Comparison of ENCODE assay signal across 10 cellular contexts in the genomic region with DNA sequence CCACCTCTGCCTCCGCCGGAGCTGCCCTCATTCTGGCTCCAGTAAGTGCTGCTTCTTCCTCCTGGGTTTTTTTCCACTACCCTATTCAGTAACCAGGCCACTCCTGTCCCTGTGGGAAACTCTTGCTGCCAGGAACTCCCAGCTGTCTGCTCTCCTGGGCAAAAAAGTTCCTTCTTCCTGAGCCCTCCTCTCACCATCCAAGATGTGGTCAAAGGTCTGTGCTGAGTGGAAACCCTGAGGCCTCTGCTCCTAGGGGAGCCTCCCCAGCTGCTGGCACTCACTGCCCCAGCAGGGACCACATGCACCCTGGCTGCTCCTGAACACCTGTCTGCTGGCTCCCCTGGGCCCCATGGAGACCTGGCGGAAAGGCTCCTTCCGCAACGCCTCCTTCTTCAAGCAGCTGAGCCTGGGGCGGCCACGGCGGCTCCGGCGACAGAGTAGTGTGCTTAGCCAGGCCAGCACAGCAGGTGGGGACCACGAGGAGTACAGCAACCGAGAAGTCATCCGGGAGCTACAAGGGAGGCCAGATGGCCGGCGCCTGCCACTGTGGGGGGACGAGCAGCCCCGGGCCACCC. TPM values are rescaled to one million over a fixed set of nuclear protein-coding genes. Genes with fewer than 3 reads are reported as not detected.
DNase-seq lines count a peak whose midpoint lies in the region; ATAC-seq and TF ChIP-seq lines count a peak whose summit lies in the region.
"Had no signal": no experiment of that assay in that cellular context is flagged by ENCODE, and none has a peak within 500 bp of the region (broad histone marks: within the 10 kb centered on the region; RNA-seq: fewer than 3 reads in every experiment).

No MANE protein-coding gene starts in this region.

- DNase-seq in activated CD4-positive, alpha-beta memory T cell treated with anti-CD3 and anti-CD28 coated beads for 36 hours = no peak
- DNase-seq in activated CD4-positive, alpha-beta memory T cell treated with anti-CD3 and anti-CD28 coated beads, Interleukin-2, amount 10 ng/mL, durations not matched to agents 7 days and 5 days = no peak
- DNase-seq in PC-9 (peak in 1 of 2 experiments; percentile 65), foreskin keratinocyte (no peak), AML-193 (lab: John Stamatoyannopoulos, UW) (no peak), mucosa of gallbladder (ENCODE audit: low spot score) (no peak), Right ventricle myocardium inferior (ENCODE audit: missing footprints) (no peak)
- DNase-seq: activated effector memory CD4-positive, alpha-beta T cell treated with Interleukin-2 at 50 U/mL for 16 hours had no signal

- no peaks in the 10 kb centered on the region for H3K36me3 ChIP-seq in PC-9 (ENCODE audit: low read depth)
- H3K36me3 ChIP-seq in thymus (ENCODE audit: control insufficient read depth, insufficient read depth) = peaks cover 44% of the 10 kb centered on the region

- no peaks in the 10 kb centered on the region for H3K9me3 Mint-ChIP-seq in activated CD4-positive, alpha-beta memory T cell treated with anti-CD3 and anti-CD28 coated beads for 36 hours
- H3K9me3 Mint-ChIP-seq in activated CD4-positive, alpha-beta memory T cell treated with anti-CD3 and anti-CD28 coated beads, Interleukin-2, amount 10 ng/mL, durations not matched to agents 7 days and 5 days = no peaks in the 10 kb centered on the region

- H3K27ac Mint-ChIP-seq in activated CD4-positive, alpha-beta memory T cell treated with anti-CD3 and anti-CD28 coated beads for 36 hours = peak overlapping the region; percentile 60
- H3K27ac Mint-ChIP-seq in activated CD4-positive, alpha-beta memory T cell treated with anti-CD3 and anti-CD28 coated beads, Interleukin-2, amount 10 ng/mL, durations not matched to agents 7 days and 5 days = no peak overlapping the region

- no peaks in the 10 kb centered on the region for H3K27me3 Mint-ChIP-seq in activated CD4-positive, alpha-beta memory T cell treated with anti-CD3 and anti-CD28 coated beads for 36 hours
- H3K27me3 Mint-ChIP-seq in activated CD4-positive, alpha-beta memory T cell treated with anti-CD3 and anti-CD28 coated beads, Interleukin-2, amount 10 ng/mL, durations not matched to agents 7 days and 5 days = no peaks in the 10 kb centered on the region

- no peaks in the 10 kb centered on the region for H3K79me2 ChIP-seq in PC-9 (ENCODE audit: low read depth)

- no peak overlapping the region for H3K4me3 Mint-ChIP-seq in activated CD4-positive, alpha-beta memory T cell treated with anti-CD3 and anti-CD28 coated beads for 36 hours
- H3K4me3 Mint-ChIP-seq in activated CD4-positive, alpha-beta memory T cell treated with anti-CD3 and anti-CD28 coated beads, Interleukin-2, amount 10 ng/mL, durations not matched to agents 7 days and 5 days = no peak overlapping the region

- peaks cover 41% of the 10 kb centered on the region for H3F3A ChIP-seq in PC-9 (ENCODE audit: insufficient read depth, low read depth)

- H3K4me1 ChIP-seq in PC-9 (replicated peaks; ENCODE audit: insufficient read depth) (peaks cover 53% of the 10 kb centered on the region), foreskin keratinocyte (peaks cover 19% of the 10 kb centered on the region), thymus (ENCODE audit: control insufficient read depth, insufficient read depth, low read length) (peaks cover 20% of the 10 kb centered on the region)

- WGBS in thymus = 6% methylated on average over 17 of the region's 17 CpGs

- H4K20me1 ChIP-seq in PC-9 (ENCODE audit: insufficient read depth) = no peaks in the 10 kb centered on the region

- H3K27me3 ChIP-seq in PC-9 (ENCODE audit: insufficient read depth, low read depth) (no peaks in the 10 kb centered on the region), foreskin keratinocyte (no peaks in the 10 kb centered on the region), thymus (ENCODE audit: control insufficient read depth, insufficient read depth) (no peaks in the 10 kb centered on the region)

- H3K4me3 ChIP-seq in PC-9 (peak overlapping the region; percentile 36; the same call in 1 of the 2 replicates), thymus (ENCODE audit: low read length) (peak overlapping the region; percentile 12)
- H3K4me3 ChIP-seq: GM23248 had no signal

- H3K27ac ChIP-seq in PC-9 = peak overlapping the region; percentile 83
- H3K27ac ChIP-seq in foreskin keratinocyte = peak overlapping the region; percentile 80
- peak overlapping the region; percentile 82 for H3K27ac ChIP-seq in thymus (ENCODE audit: low read depth)
- H3K27ac ChIP-seq: GM23248 had no signal

- H3K36me3 Mint-ChIP-seq in activated CD4-positive, alpha-beta memory T cell treated with anti-CD3 and anti-CD28 coated beads for 36 hours = peaks cover 12% of the 10 kb centered on the region
- H3K36me3 Mint-ChIP-seq in activated CD4-positive, alpha-beta memory T cell treated with anti-CD3 and anti-CD28 coated beads, Interleukin-2, amount 10 ng/mL, durations not matched to agents 7 days and 5 days (ENCODE audit: low read depth) = peaks cover 24% of the 10 kb centered on the region

- POLR2A ChIA-PET in activated CD4-positive, alpha-beta memory T cell treated with anti-CD3 and anti-CD28 coated beads for 36 hours (lab: Charles Lee) = interaction anchor here (1.0 to 1.2 kb wide), 3 partner anchors 26 to 75 kb away, joined by 3 to 4 read pairs (median 3); partner anchors contain the start of gene RAD51
- POLR2A ChIA-PET in activated CD4-positive, alpha-beta memory T cell treated with anti-CD3 and anti-CD28 coated beads, Interleukin-2, amount 10 ng/mL, durations not matched to agents 7 days and 5 days (lab: Charles Lee) = interaction anchor here (0.9 to 3.0 kb wide), 4 partner anchors 8 to 75 kb away, joined by 3 to 11 read pairs (median 4); partner anchors contain the start of genes DNAJC17, RAD51 and ZFYVE19
- POLR2A ChIA-PET in PC-9 (lab: Charles Lee; ENCODE audit: unreplicated experiment) = interaction anchor here (0.6 kb wide), 3 partner anchors 17 to 438 kb away, joined by 4 to 5 read pairs (median 5); no protein-coding TSS in a partner anchor

- CTCF ChIA-PET in activated CD4-positive, alpha-beta memory T cell treated with anti-CD3 and anti-CD28 coated beads for 36 hours (lab: Charles Lee) = interaction anchor here (1.1 to 2.1 kb wide), 3 partner anchors 12 to 87 kb away, joined by 4 to 6 read pairs (median 4); no protein-coding TSS in a partner anchor
- CTCF ChIA-PET in activated CD4-positive, alpha-beta memory T cell treated with anti-CD3 and anti-CD28 coated beads, Interleukin-2, amount 10 ng/mL, durations not matched to agents 7 days and 5 days (lab: Charles Lee) = interaction anchor here (0.6 kb wide), 1 partner anchor 91 kb away, joined by 3 read pairs; no protein-coding TSS in a partner anchor
- CTCF ChIA-PET in PC-9 (lab: Charles Lee) = interaction anchor here (0.5 to 2.0 kb wide), 4 partner anchors 9 to 124 kb away, joined by 4 to 20 read pairs (median 6); no protein-coding TSS in a partner anchor

- no peaks in the 10 kb centered on the region for H3K9me2 ChIP-seq in PC-9 (ENCODE audit: insufficient read depth)

- peaks cover 24% of the 10 kb centered on the region for H3K4me1 Mint-ChIP-seq in activated CD4-positive, alpha-beta memory T cell treated with anti-CD3 and anti-CD28 coated beads for 36 hours (ENCODE audit: low read depth)
- H3K4me1 Mint-ChIP-seq in activated CD4-positive, alpha-beta memory T cell treated with anti-CD3 and anti-CD28 coated beads, Interleukin-2, amount 10 ng/mL, durations not matched to agents 7 days and 5 days = peaks cover 32% of the 10 kb centered on the region

- H3K4me2 ChIP-seq in PC-9 = peak overlapping the region; percentile 77

- TF ChIP-seq CTCF in PC-9 (conservative IDR thresholded peaks at IDR 0.05) (no peak), foreskin keratinocyte (conservative IDR thresholded peaks at IDR 0.05) (no peak)

- no peaks in the 10 kb centered on the region for H3K9me3 ChIP-seq in PC-9 (ENCODE audit: insufficient read depth, low read depth)
- H3K9me3 ChIP-seq in thymus (ENCODE audit: control insufficient read depth) = no peaks in the 10 kb centered on the region

- BruUV-seq in PC-9 (replicated peaks; lab: Mats Ljungman, UMichigan) = no TSS peak

- ATAC-seq in foreskin keratinocyte (no peak), Right ventricle myocardium inferior (no peak)

- no peak overlapping the region for H2AFZ ChIP-seq in PC-9
- H2AFZ ChIP-seq: GM23248 had no signal

- intact Hi-C loops in activated CD4-positive, alpha-beta memory T cell treated with anti-CD3 and anti-CD28 coated beads for 36 hours (cut with micrococcal nuclease) = no loop called here
- intact Hi-C loops in PC-9 (cut with micrococcal nuclease; ENCODE audit: unreplicated experiment) = loop anchor here (10.0 kb wide), 1 partner anchor 175 kb away; the partner anchor contains the start of gene KNL1
- intact Hi-C loops in Right ventricle myocardium inferior (cut with DNase I) = no loop called here

RNA-seq across cellular contexts. Expression of gene C15orf62, which starts 0.5 kb away (rescaled TPM):
- total RNA-seq in activated CD4-positive, alpha-beta memory T cell treated with anti-CD3 and anti-CD28 coated beads for 36 hours = under 1 TPM; 0.39 to 0.43 TPM
- total RNA-seq in activated CD4-positive, alpha-beta memory T cell treated with anti-CD3 and anti-CD28 coated beads, Interleukin-2, amount 10 ng/mL, durations not matched to agents 7 days and 5 days = 1 to 10 TPM; 1.1 to 1.2 TPM
- total RNA-seq in PC-9 (2021) (0.23 and 0.33 TPM in 2 replicates), foreskin keratinocyte (0.11 and 0.14 TPM in 2 replicates), mucosa of gallbladder (1.4 TPM), Right ventricle myocardium inferior (0.24 TPM)
- polyA plus RNA-seq in foreskin keratinocyte (0.08 and 0.15 TPM in 2 replicates), thymus (1.8 TPM)
- total RNA-seq: GM23248 had no signal

RNA-seq across cellular contexts. Expression of gene GCHFR, which starts 6.4 kb away (rescaled TPM):
- total RNA-seq in activated CD4-positive, alpha-beta memory T cell treated with anti-CD3 and anti-CD28 coated beads for 36 hours = 10 to 100 TPM; 36.0 to 40.2 TPM
- total RNA-seq in activated CD4-positive, alpha-beta memory T cell treated with anti-CD3 and anti-CD28 coated beads, Interleukin-2, amount 10 ng/mL, durations not matched to agents 7 days and 5 days = 10 to 100 TPM; 39.4 to 39.6 TPM
- total RNA-seq in PC-9 (2021) = 1.2 and 1.5 TPM in 2 replicates
- 7.3 and 9.0 TPM in 2 replicates for total RNA-seq in foreskin keratinocyte
- polyA plus RNA-seq in foreskin keratinocyte = 9.0 and 12.9 TPM in 2 replicates
- 33.7 TPM for polyA plus RNA-seq in thymus
- 33.1 TPM for total RNA-seq in mucosa of gallbladder
- 8.1 TPM for total RNA-seq in Right ventricle myocardium inferior

RNA-seq across cellular contexts. Expression of gene RMDN3, which starts 15.2 kb away (rescaled TPM):
- 10 to 100 TPM; 22.6 to 22.7 TPM for total RNA-seq in activated CD4-positive, alpha-beta memory T cell treated with anti-CD3 and anti-CD28 coated beads for 36 hours
- total RNA-seq in activated CD4-positive, alpha-beta memory T cell treated with anti-CD3 and anti-CD28 coated beads, Interleukin-2, amount 10 ng/mL, durations not matched to agents 7 days and 5 days = 10 to 100 TPM; 28.4 to 30.5 TPM
- 15.7 and 19.8 TPM in 2 replicates for total RNA-seq in PC-9 (2021)
- total RNA-seq in foreskin keratinocyte = 18.7 and 20.6 TPM in 2 replicates
- polyA plus RNA-seq in foreskin keratinocyte = 18.5 and 21.1 TPM in 2 replicates
- 27.0 TPM for polyA plus RNA-seq in thymus
- total RNA-seq in mucosa of gallbladder = 41.1 TPM
- total RNA-seq in Right ventricle myocardium inferior = 19.1 TPM

RNA-seq across cellular contexts. Expression of gene ZFYVE19, which starts 36.7 kb away (rescaled TPM):
- 10 to 100 TPM; 22.8 to 26.1 TPM for total RNA-seq in activated CD4-positive, alpha-beta memory T cell treated with anti-CD3 and anti-CD28 coated beads for 36 hours
- total RNA-seq in activated CD4-positive, alpha-beta memory T cell treated with anti-CD3 and anti-CD28 coated beads, Interleukin-2, amount 10 ng/mL, durations not matched to agents 7 days and 5 days = 10 to 100 TPM; 27.2 to 29.8 TPM
- total RNA-seq in PC-9 (2021) (32.6 and 33.1 TPM in 2 replicates), foreskin keratinocyte (26.8 and 29.7 TPM in 2 replicates), mucosa of gallbladder (45.5 TPM), Right ventricle myocardium inferior (27.6 TPM)
- polyA plus RNA-seq in foreskin keratinocyte (31.9 and 34.5 TPM in 2 replicates), thymus (43.5 TPM)

RNA-seq across cellular contexts. Expression of gene DNAJC17, which starts 37.0 kb away (rescaled TPM):
- 10 to 100 TPM; 32.5 to 34.5 TPM for total RNA-seq in activated CD4-positive, alpha-beta memory T cell treated with anti-CD3 and anti-CD28 coated beads for 36 hours
- 10 to 100 TPM; 35.8 to 37.8 TPM for total RNA-seq in activated CD4-positive, alpha-beta memory T cell treated with anti-CD3 and anti-CD28 coated beads, Interleukin-2, amount 10 ng/mL, durations not matched to agents 7 days and 5 days
- total RNA-seq in PC-9 (2021) (27.4 and 33.0 TPM in 2 replicates), foreskin keratinocyte (46.6 and 54.4 TPM in 2 replicates), mucosa of gallbladder (41.2 TPM), Right ventricle myocardium inferior (19.7 TPM)
- polyA plus RNA-seq in foreskin keratinocyte (51.3 and 59.3 TPM in 2 replicates), thymus (62.9 TPM)
